ENCODE assay signal across 29 cellular contexts in the genomic region with DNA sequence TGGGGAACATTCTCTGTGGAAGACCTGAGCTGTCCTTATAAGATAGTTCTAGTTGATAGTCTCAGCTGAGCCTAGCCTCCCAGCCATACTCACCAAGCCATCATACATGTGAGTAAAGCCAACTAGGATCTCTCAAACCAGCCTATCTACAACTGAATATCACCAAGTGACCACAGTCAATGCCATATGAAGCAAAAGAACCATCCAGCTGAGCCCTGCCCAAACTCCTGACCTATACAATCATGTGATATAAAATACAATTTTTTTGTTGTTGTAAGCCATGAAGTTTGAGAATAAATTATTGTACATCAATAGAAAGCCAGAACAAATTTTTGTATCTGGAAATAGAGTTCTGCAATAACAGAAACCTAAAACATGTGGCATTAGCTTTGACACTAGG.
"Had no signal": no experiment of that assay in that cellular context is flagged by ENCODE, and none has a peak within 500 bp of the region (broad histone marks: within the 10 kb centered on the region; RNA-seq: fewer than 3 reads in every experiment).

No MANE protein-coding gene starts in this region.

- H3K27me3 ChIP-seq: stomach, suprapubic skin, testis, thyroid gland, tibial artery, tibial nerve, transverse colon, upper lobe of left lung, upper lobe of right lung, uterus, vagina had no signal

- H3K4me1 ChIP-seq: stomach, suprapubic skin, testis, thyroid gland, tibial nerve, transverse colon, upper lobe of left lung, upper lobe of right lung, uterus, vagina had no signal

- H3K36me3 Mint-ChIP-seq: stimulated activated effector memory CD8-positive, alpha-beta T cell treated with anti-CD3 and anti-CD28 coated beads, Interleukin-12 subunit alpha, Interleukin-12 subunit beta, amount 100 ng/mL, for 72 hours; stimulated activated memory B cell treated with anti-CD40 and anti-IgM and Interleukin-4, amounts not matched to agents 10 μg/mL and 1 μg/mL and 100 μg/mL, for 72 hours; stimulated activated naive B cell treated with anti-CD40 and anti-IgM and Interleukin-4, amounts not matched to agents 10 μg/mL and 1 μg/mL and 100 μg/mL, for 72 hours; type B pancreatic cell had no signal

- H3K27ac Mint-ChIP-seq: stimulated activated effector memory CD8-positive, alpha-beta T cell treated with anti-CD3 and anti-CD28 coated beads, Interleukin-12 subunit alpha, Interleukin-12 subunit beta, amount 100 ng/mL, for 72 hours; stimulated activated memory B cell treated with anti-CD40 and anti-IgM and Interleukin-4, amounts not matched to agents 10 μg/mL and 1 μg/mL and 100 μg/mL, for 72 hours; stimulated activated naive B cell treated with anti-CD40 and anti-IgM and Interleukin-4, amounts not matched to agents 10 μg/mL and 1 μg/mL and 100 μg/mL, for 72 hours; stimulated activated naive CD8-positive, alpha-beta T cell treated with anti-CD3 and anti-CD28 coated beads, Interleukin-15, amount 100 ng/mL, for 72 hours; stimulated activated naive CD8-positive, alpha-beta T cell treated with anti-CD3 and anti-CD28 coated beads, Interleukin-15, Interleukin-2, amounts not matched to agents 100 ng/mL and 50 ng/mL, for 24 hours; type B pancreatic cell had no signal

- FAIRE-seq: urothelium cell line had no signal

- H3K4me3 Mint-ChIP-seq: stimulated activated effector memory CD8-positive, alpha-beta T cell treated with anti-CD3 and anti-CD28 coated beads, Interleukin-12 subunit alpha, Interleukin-12 subunit beta, amount 100 ng/mL, for 72 hours; stimulated activated memory B cell treated with anti-CD40 and anti-IgM and Interleukin-4, amounts not matched to agents 10 μg/mL and 1 μg/mL and 100 μg/mL, for 72 hours; stimulated activated naive B cell treated with anti-CD40 and anti-IgM and Interleukin-4, amounts not matched to agents 10 μg/mL and 1 μg/mL and 100 μg/mL, for 72 hours; stimulated activated naive CD8-positive, alpha-beta T cell treated with anti-CD3 and anti-CD28 coated beads, Interleukin-15, amount 100 ng/mL, for 72 hours; stimulated activated naive CD8-positive, alpha-beta T cell treated with anti-CD3 and anti-CD28 coated beads, Interleukin-15, Interleukin-2, amounts not matched to agents 100 ng/mL and 50 ng/mL, for 24 hours; type B pancreatic cell had no signal

- ATAC-seq: stimulated activated effector memory CD8-positive, alpha-beta T cell treated with anti-CD3 and anti-CD28 coated beads, Interleukin-12 subunit alpha, Interleukin-12 subunit beta, amount 100 ng/mL, for 72 hours; stimulated activated memory B cell treated with anti-CD40 and anti-IgM and Interleukin-4, amounts not matched to agents 10 μg/mL and 1 μg/mL and 100 μg/mL, for 72 hours; stimulated activated naive B cell treated with anti-CD40 and anti-IgM and Interleukin-4, amounts not matched to agents 10 μg/mL and 1 μg/mL and 100 μg/mL, for 72 hours; stimulated activated naive CD8-positive, alpha-beta T cell treated with anti-CD3 and anti-CD28 coated beads, Interleukin-15, amount 100 ng/mL, for 72 hours; stimulated activated naive CD8-positive, alpha-beta T cell treated with anti-CD3 and anti-CD28 coated beads, Interleukin-15, Interleukin-2, amounts not matched to agents 100 U/mL and 50 U/mL, for 24 hours; upper lobe of right lung had no signal

- H3K9me3 ChIP-seq: suprapubic skin, testis, thoracic aorta, thyroid gland, transverse colon, uterus, vagina had no signal

- H3K27me3 Mint-ChIP-seq: stimulated activated memory B cell treated with anti-CD40 and anti-IgM and Interleukin-4, amounts not matched to agents 10 μg/mL and 1 μg/mL and 100 μg/mL, for 72 hours; stimulated activated naive B cell treated with anti-CD40 and anti-IgM and Interleukin-4, amounts not matched to agents 10 μg/mL and 1 μg/mL and 100 μg/mL, for 72 hours; stimulated activated naive CD8-positive, alpha-beta T cell treated with anti-CD3 and anti-CD28 coated beads, Interleukin-15, amount 100 ng/mL, for 72 hours; stimulated activated naive CD8-positive, alpha-beta T cell treated with anti-CD3 and anti-CD28 coated beads, Interleukin-15, Interleukin-2, amounts not matched to agents 100 ng/mL and 50 ng/mL, for 24 hours; type B pancreatic cell had no signal

- DNase-seq: stimulated activated CD4-positive, alpha-beta T cell treated with anti-CD3 and anti-CD28 coated beads, Interleukin-2, amount 100 ng/mL, for 48 hours; stimulated activated CD4-positive, alpha-beta T cell treated with anti-CD3 and anti-CD28 coated beads, Interleukin-4, amount 100 ng/mL, for 1 hour; stimulated activated CD4-positive, alpha-beta T cell treated with anti-CD3 and anti-CD28 coated beads, Interleukin-4, amount 100 ng/mL, for 24 hours; stimulated activated CD4-positive, alpha-beta T cell treated with anti-CD3 and anti-CD28 coated beads, Interleukin-4, amount 100 ng/mL, for 4 hours; stimulated activated CD8-positive, alpha-beta memory T cell treated with anti-CD3 and anti-CD28 coated beads, Interleukin-4, amount 100 ng/mL, for 48 hours; stimulated activated naive B cell treated with anti-CD40 and anti-IgM and Interleukin-4, amounts not matched to agents 10 μg/mL and 1 μg/mL and 100 μg/mL, for 72 hours; stimulated activated naive CD4-positive, alpha-beta T cell; stimulated activated naive CD4-positive, alpha-beta T cell treated with Interleukin-2 at 50 U/mL for 16 hours; stimulated activated naive CD8-positive, alpha-beta T cell treated with anti-CD3 and anti-CD28 coated beads, Interleukin-15, amount 100 ng/mL, for 72 hours; stimulated activated naive CD8-positive, alpha-beta T cell treated with anti-CD3 and anti-CD28 coated beads, Interleukin-15, Interleukin-2, amounts not matched to agents 100 U/mL and 50 U/mL, for 24 hours; stomach; substantia nigra; testis; thyroid gland; tibial artery; transverse colon; trophoblast cell; upper lobe of left lung; upper lobe of right lung; uterus had no signal

- H3K4me3 ChIP-seq: stomach, suprapubic skin, testis, thoracic aorta, thyroid gland, tibial artery, tibial nerve, transverse colon, upper lobe of left lung, upper lobe of right lung, uterus, vagina had no signal

- H3K27ac ChIP-seq: stomach, suprapubic skin, thoracic aorta, thyroid gland, tibial artery, tibial nerve, transverse colon, upper lobe of left lung, upper lobe of right lung, uterus, vagina had no signal

- H3K4me1 Mint-ChIP-seq: stimulated activated effector memory CD8-positive, alpha-beta T cell treated with anti-CD3 and anti-CD28 coated beads, Interleukin-12 subunit alpha, Interleukin-12 subunit beta, amount 100 ng/mL, for 72 hours; stimulated activated memory B cell treated with anti-CD40 and anti-IgM and Interleukin-4, amounts not matched to agents 10 μg/mL and 1 μg/mL and 100 μg/mL, for 72 hours; stimulated activated naive B cell treated with anti-CD40 and anti-IgM and Interleukin-4, amounts not matched to agents 10 μg/mL and 1 μg/mL and 100 μg/mL, for 72 hours; stimulated activated naive CD8-positive, alpha-beta T cell treated with anti-CD3 and anti-CD28 coated beads, Interleukin-15, amount 100 ng/mL, for 72 hours had no signal

- H3K36me3 ChIP-seq: stomach, suprapubic skin, thoracic aorta, thyroid gland, tibial artery, tibial nerve, transverse colon, upper lobe of left lung, upper lobe of right lung, uterus, vagina had no signal
